ENCODE assay signal across 9 cellular contexts in genomic region chr5:158770506-158770905, GRCh38.
DNase-seq lines count a peak whose midpoint lies in the region; ATAC-seq and TF ChIP-seq lines count a peak whose summit lies in the region.
"Had no signal": no experiment of that assay in that cellular context is flagged by ENCODE, and none has a peak within 500 bp of the region (broad histone marks: within the 10 kb centered on the region; RNA-seq: fewer than 3 reads in every experiment).

No MANE protein-coding gene starts in this region.

- H3K27me3 ChIP-seq in esophagus muscularis mucosa (peaks cover 0 to 3% (median 0%) of the 10 kb centered on the region in 4 donors), subcutaneous abdominal adipose tissue (ENCODE audit: control insufficient read depth in 5 of 5, insufficient read depth in 4 of 5, low read length in 5 of 5) (no peaks in the 10 kb centered on the region)
- H3K27me3 ChIP-seq: neutrophil had no signal

- H3K9me3 ChIP-seq in esophagus muscularis mucosa (no peaks in the 10 kb centered on the region), subcutaneous abdominal adipose tissue (ENCODE audit: control insufficient read depth in 5 of 5, low read length in 5 of 5) (no peaks in the 10 kb centered on the region)
- H3K9me3 ChIP-seq: neutrophil had no signal

- TF ChIP-seq CTCF in esophagus muscularis mucosa (IDR thresholded peaks at IDR 0.05) (peak in 1 of 3 experiments; percentile 3), natural killer cell (IDR thresholded peaks at IDR 0.05) (no peak)

- DNase-seq in NCI-H146 treated with DMSO at 0.1 percent for 48 hours (lab: John Stamatoyannopoulos, UW; ENCODE audit: unreplicated experiment) (peak; percentile 1), NCI-H146 (lab: John Stamatoyannopoulos, UW) (no peak), NCI-H69 (lab: John Stamatoyannopoulos, UW) (peak; percentile 16), esophagus muscularis mucosa (ENCODE audit: extremely low spot score) (no peak), medulla oblongata (ENCODE audit: extremely low spot score) (no peak), left colon (no peak), natural killer cell (no peak)

- ATAC-seq in left colon (no peak), natural killer cell (no peak)

- no peak for TF ChIP-seq POLR2A in esophagus muscularis mucosa (IDR thresholded peaks at IDR 0.05; ENCODE audit: low read depth)

- no peak overlapping the region for H3K27ac Mint-ChIP-seq in natural killer cell

- H3K4me1 Mint-ChIP-seq in natural killer cell: no peaks in the 10 kb centered on the region

- H3K4me3 ChIP-seq in esophagus muscularis mucosa (no peak overlapping the region), subcutaneous abdominal adipose tissue (ENCODE audit: low read depth in 1 of 5, low read length in 5 of 5) (no peak overlapping the region)

- 81% methylated on average over 5 of the region's 5 CpGs for WGBS in esophagus muscularis mucosa

- intact Hi-C loops in esophagus muscularis mucosa (cut with DNase I): no loop called here
- intact Hi-C loops in left colon (cut with DNase I, micrococcal nuclease): no loop called here
- intact Hi-C loops in natural killer cell (cut with micrococcal nuclease): no loop called here

- no peak overlapping the region for H3K4me3 Mint-ChIP-seq in natural killer cell

- H3K27me3 Mint-ChIP-seq in natural killer cell (ENCODE audit: low read depth in 2 of 2): peaks cover 12 to 22% of the 10 kb centered on the region in 2 donors

- no peaks in the 10 kb centered on the region for H3K36me3 Mint-ChIP-seq in natural killer cell

- TF ChIP-seq EP300 in esophagus muscularis mucosa (IDR thresholded peaks at IDR 0.05): no peak

- no peaks in the 10 kb centered on the region for H3K9me3 Mint-ChIP-seq in natural killer cell

- H3K4me1 ChIP-seq in esophagus muscularis mucosa: peaks cover 18 to 31% (median 23%) of the 10 kb centered on the region in 4 donors
- H3K4me1 ChIP-seq in subcutaneous abdominal adipose tissue (ENCODE audit: control insufficient read depth in 5 of 5, insufficient read depth in 5 of 5, low read length in 5 of 5): peaks cover 7 to 57% (median 44%) of the 10 kb centered on the region in 5 donors

- peak overlapping the region in 3 of 4 donors; percentile 11 to 46 (median 34) for H3K27ac ChIP-seq in esophagus muscularis mucosa (replicated peaks in 1 of 4)
- peak overlapping the region; percentile 94 for H3K27ac ChIP-seq in subcutaneous abdominal adipose tissue (ENCODE audit: low read depth, low read length)
- H3K27ac ChIP-seq: neutrophil had no signal

- H3K9ac ChIP-seq in subcutaneous abdominal adipose tissue (ENCODE audit: low read length in 5 of 5): peak overlapping the region in 2 of 5 donors; percentile 19 to 22

- H3K36me3 ChIP-seq in esophagus muscularis mucosa: no peaks in the 10 kb centered on the region
- H3K36me3 ChIP-seq in subcutaneous abdominal adipose tissue (ENCODE audit: control insufficient read depth in 5 of 5, insufficient read depth in 5 of 5, low read length in 5 of 5): peaks cover 0 to 17% (median 8%) of the 10 kb centered on the region in 5 donors
- H3K36me3 ChIP-seq: neutrophil had no signal

Comparison
In these comparisons a context has a peak if more than half of its experiments do, and no peak if none do; other contexts are left out.
1. DNase-seq: peak in NCI-H146 treated with DMSO at 0.1 percent for 48 hours (single experiment) and NCI-H69 (single experiment); none in NCI-H146 (single experiment), esophagus muscularis mucosa (single experiment), medulla oblongata (single experiment), left colon (0 of 2) and natural killer cell (single experiment).